Comparison of ENCODE assay signal across 1 cellular context in genomic region chr20:63290677-63291472, GRCh38.
TF ChIP-seq lines count a peak whose summit lies in the region.

No MANE protein-coding gene starts in this region.

TF ChIP-seq in HEK293, 187 proteins besides CTCF, POLR2A, EP300 and RAD21 (continued from another document and continues in another):
- TF ChIP-seq ZNF555 (tag by site-specific recombination; conservative IDR thresholded peaks at IDR 0.05) (no peak), HOXC10 (CRISPR knock-in tag; IDR thresholded peaks at IDR 0.05) (no peak), ZNF266 (tag by site-specific recombination; IDR thresholded peaks at IDR 0.05; ENCODE audit: low read depth) (no peak), ZNF394 (tag by site-specific recombination; IDR thresholded peaks at IDR 0.05; ENCODE audit: borderline replicate concordance) (peak; percentile 24; the same call in 1 of the 2 replicates), ZNF571 (tag by site-specific recombination; IDR thresholded peaks at IDR 0.05) (no peak), ZNF37A (tag by site-specific recombination; IDR thresholded peaks at IDR 0.05) (no peak), ZNF248 (tag by site-specific recombination; IDR thresholded peaks at IDR 0.05) (no peak), ZNF747 (tag by site-specific recombination; IDR thresholded peaks at IDR 0.05) (no peak), ZNF768 (tag by site-specific recombination; IDR thresholded peaks at IDR 0.05) (no peak), ZNF664 (tag by site-specific recombination; IDR thresholded peaks at IDR 0.05) (no peak), ZNF280C (tag by site-specific recombination; IDR thresholded peaks at IDR 0.05) (no peak), SETDB1 (IDR thresholded peaks at IDR 0.05; ENCODE audit: insufficient read length, low read length) (no peak), TCF7L2 (IDR thresholded peaks at IDR 0.05; ENCODE audit: borderline replicate concordance, low read depth, low read length) (no peak), ZNF621 (tag by site-specific recombination; IDR thresholded peaks at IDR 0.05) (no peak), ZNF561 (tag by site-specific recombination; IDR thresholded peaks at IDR 0.05; ENCODE audit: borderline replicate concordance) (peak; percentile 84; the same call in 1 of the 2 replicates), ZNF391 (tag by site-specific recombination; IDR thresholded peaks at IDR 0.05; ENCODE audit: borderline replicate concordance, low read depth) (no peak; the same call in 1 of the 2 replicates), ZNF416 (tag by site-specific recombination; IDR thresholded peaks at IDR 0.05) (no peak), ZNF701 (tag by site-specific recombination; IDR thresholded peaks at IDR 0.05) (no peak), ZNF843 (tag by site-specific recombination; IDR thresholded peaks at IDR 0.05) (no peak), ZNF600 (tag by site-specific recombination; IDR thresholded peaks at IDR 0.05) (peak; percentile 78), YY1 (tag by site-specific recombination; IDR thresholded peaks at IDR 0.05) (no peak), PRDM1 (tag by site-specific recombination; IDR thresholded peaks at IDR 0.05) (no peak), ZNF626 (tag by site-specific recombination; IDR thresholded peaks at IDR 0.05) (no peak), ZNF146 (tag by site-specific recombination; IDR thresholded peaks at IDR 0.05) (no peak), ZBTB17 (tag by site-specific recombination; IDR thresholded peaks at IDR 0.05) (no peak), ZNF530 (tag by site-specific recombination; IDR thresholded peaks at IDR 0.05; ENCODE audit: low read depth) (no peak), ZNF138 (tag by site-specific recombination; IDR thresholded peaks at IDR 0.05; ENCODE audit: borderline replicate concordance) (no peak), ZNF585B (tag by site-specific recombination; IDR thresholded peaks at IDR 0.05) (no peak), KLF17 (tag by site-specific recombination; IDR thresholded peaks at IDR 0.05) (0 out of 2 replicates have a peak, but pooled peaks have one; percentile 22), ZNF623 (tag by site-specific recombination; IDR thresholded peaks at IDR 0.05) (no peak), ZBTB49 (tag by site-specific recombination; IDR thresholded peaks at IDR 0.05; ENCODE audit: low read depth) (no peak), SP7 (tag by site-specific recombination; IDR thresholded peaks at IDR 0.05) (0 out of 2 replicates have a peak, but pooled peaks have one; percentile 31), ZNF629 (tag by site-specific recombination; IDR thresholded peaks at IDR 0.05) (no peak), ZFHX2 (tag by site-specific recombination; conservative IDR thresholded peaks at IDR 0.05) (0 out of 2 replicates have a peak, but pooled peaks have one; percentile 26), KLF9 (tag by site-specific recombination; IDR thresholded peaks at IDR 0.05; ENCODE audit: low read depth) (no peak), ZNF785 (tag by site-specific recombination; IDR thresholded peaks at IDR 0.05) (no peak), ZEB2 (tag by site-specific recombination; IDR thresholded peaks at IDR 0.05) (peak; percentile 31; the same call in 1 of the 2 replicates), ZNF354C (tag by site-specific recombination; IDR thresholded peaks at IDR 0.05; ENCODE audit: borderline replicate concordance, low read depth) (no peak), ZNF324 (tag by site-specific recombination; IDR thresholded peaks at IDR 0.05) (no peak), ZNF529 (tag by site-specific recombination; IDR thresholded peaks at IDR 0.05; ENCODE audit: insufficient replicate concordance) (no peak), ZNF548 (tag by site-specific recombination; IDR thresholded peaks at IDR 0.05) (no peak), ZNF148 (tag by site-specific recombination; IDR thresholded peaks at IDR 0.05; ENCODE audit: borderline replicate concordance) (no peak), ZNF292 (tag by site-specific recombination; IDR thresholded peaks at IDR 0.05; ENCODE audit: borderline replicate concordance, low read depth) (no peak), ZNF423 (tag by site-specific recombination; IDR thresholded peaks at IDR 0.05) (no peak), HOXD13 (CRISPR knock-in tag; IDR thresholded peaks at IDR 0.05; ENCODE audit: borderline replicate concordance) (no peak)
- TF ChIP-seq, protein P1, sequence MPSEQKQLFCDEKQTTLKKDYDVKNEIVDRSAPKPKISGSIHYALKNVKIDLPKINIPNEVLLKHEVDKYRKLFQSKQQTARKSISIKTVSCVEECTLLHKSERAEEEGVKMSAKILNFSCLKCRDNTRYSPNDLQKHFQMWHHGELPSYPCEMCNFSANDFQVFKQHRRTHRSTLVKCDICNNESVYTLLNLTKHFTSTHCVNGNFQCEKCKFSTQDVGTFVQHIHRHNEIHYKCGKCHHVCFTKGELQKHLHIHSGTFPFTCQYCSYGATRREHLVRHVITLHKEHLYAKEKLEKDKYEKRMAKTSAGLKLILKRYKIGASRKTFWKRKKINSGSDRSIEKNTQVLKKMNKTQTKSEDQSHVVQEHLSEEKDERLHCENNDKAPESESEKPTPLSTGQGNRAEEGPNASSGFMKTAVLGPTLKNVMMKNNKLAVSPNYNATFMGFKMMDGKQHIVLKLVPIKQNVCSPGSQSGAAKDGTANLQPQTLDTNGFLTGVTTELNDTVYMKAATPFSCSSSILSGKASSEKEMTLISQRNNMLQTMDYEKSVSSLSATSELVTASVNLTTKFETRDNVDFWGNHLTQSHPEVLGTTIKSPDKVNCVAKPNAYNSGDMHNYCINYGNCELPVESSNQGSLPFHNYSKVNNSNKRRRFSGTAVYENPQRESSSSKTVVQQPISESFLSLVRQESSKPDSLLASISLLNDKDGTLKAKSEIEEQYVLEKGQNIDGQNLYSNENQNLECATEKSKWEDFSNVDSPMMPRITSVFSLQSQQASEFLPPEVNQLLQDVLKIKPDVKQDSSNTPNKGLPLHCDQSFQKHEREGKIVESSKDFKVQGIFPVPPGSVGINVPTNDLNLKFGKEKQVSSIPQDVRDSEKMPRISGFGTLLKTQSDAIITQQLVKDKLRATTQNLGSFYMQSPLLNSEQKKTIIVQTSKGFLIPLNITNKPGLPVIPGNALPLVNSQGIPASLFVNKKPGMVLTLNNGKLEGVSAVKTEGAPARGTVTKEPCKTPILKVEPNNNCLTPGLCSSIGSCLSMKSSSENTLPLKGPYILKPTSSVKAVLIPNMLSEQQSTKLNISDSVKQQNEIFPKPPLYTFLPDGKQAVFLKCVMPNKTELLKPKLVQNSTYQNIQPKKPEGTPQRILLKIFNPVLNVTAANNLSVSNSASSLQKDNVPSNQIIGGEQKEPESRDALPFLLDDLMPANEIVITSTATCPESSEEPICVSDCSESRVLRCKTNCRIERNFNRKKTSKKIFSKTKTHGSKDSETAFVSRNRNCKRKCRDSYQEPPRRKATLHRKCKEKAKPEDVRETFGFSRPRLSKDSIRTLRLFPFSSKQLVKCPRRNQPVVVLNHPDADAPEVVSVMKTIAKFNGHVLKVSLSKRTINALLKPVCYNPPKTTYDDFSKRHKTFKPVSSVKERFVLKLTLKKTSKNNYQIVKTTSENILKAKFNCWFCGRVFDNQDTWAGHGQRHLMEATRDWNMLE (tag by site-specific recombination; conservative IDR thresholded peaks at IDR 0.05; ENCODE audit: low read depth) = no peak
- TF ChIP-seq, protein P2, sequence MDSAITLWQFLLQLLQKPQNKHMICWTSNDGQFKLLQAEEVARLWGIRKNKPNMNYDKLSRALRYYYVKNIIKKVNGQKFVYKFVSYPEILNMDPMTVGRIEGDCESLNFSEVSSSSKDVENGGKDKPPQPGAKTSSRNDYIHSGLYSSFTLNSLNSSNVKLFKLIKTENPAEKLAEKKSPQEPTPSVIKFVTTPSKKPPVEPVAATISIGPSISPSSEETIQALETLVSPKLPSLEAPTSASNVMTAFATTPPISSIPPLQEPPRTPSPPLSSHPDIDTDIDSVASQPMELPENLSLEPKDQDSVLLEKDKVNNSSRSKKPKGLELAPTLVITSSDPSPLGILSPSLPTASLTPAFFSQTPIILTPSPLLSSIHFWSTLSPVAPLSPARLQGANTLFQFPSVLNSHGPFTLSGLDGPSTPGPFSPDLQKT (IDR thresholded peaks at IDR 0.05; ENCODE audit: borderline replicate concordance, low read depth, low read length) = no peak
- TF ChIP-seq, protein P3, sequence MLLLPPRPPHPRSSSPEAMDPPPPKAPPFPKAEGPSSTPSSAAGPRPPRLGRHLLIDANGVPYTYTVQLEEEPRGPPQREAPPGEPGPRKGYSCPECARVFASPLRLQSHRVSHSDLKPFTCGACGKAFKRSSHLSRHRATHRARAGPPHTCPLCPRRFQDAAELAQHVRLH (tag by site-specific recombination; IDR thresholded peaks at IDR 0.05) = no peak
- TF ChIP-seq, protein P4, sequence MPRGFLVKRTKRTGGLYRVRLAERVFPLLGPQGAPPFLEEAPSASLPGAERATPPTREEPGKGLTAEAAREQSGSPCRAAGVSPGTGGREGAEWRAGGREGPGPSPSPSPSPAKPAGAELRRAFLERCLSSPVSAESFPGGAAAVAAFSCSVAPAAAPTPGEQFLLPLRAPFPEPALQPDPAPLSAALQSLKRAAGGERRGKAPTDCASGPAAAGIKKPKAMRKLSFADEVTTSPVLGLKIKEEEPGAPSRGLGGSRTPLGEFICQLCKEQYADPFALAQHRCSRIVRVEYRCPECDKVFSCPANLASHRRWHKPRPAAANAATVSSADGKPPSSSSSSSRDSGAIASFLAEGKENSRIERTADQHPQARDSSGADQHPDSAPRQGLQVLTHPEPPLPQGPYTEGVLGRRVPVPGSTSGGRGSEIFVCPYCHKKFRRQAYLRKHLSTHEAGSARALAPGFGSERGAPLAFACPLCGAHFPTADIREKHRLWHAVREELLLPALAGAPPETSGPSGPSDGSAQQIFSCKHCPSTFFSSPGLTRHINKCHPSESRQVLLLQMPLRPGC (tag by site-specific recombination; IDR thresholded peaks at IDR 0.05) = no peak
